In the genomic region with DNA sequence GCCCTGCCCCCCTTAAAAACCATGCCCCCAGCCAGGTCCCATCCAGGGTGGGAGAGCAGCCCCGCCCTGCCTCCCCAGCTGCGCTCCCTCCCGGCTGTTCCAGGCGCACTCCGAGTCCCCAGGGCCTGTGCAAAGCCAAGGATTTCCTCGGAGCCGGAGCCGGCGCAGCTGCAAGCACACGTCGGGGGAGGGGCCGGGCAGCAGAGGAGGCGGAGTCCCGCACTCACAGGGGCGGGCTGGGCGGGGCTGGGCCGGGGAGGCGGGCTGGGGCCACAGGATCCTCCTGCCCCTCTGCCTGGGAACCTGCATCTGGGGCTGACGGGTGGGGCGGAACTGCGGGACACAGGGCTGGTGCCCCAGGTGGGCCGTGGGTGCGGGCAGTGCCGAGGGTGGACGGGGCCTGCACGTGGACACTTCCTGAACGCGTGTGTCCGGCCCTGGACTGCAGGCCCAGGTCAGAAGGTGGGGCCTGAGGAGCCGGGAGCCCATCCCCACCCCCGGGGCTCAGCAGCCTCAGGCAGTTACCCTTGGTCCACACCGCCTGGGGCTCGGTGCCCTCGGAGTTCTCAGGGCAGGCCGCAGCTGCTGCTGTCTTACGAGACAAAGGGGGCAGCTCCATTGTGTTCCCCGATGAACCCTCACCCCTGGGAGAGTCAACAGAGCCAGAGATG, we compare ENCODE assay signal across 1 cellular context.
A peak's percentile ranks its signal among the peaks of the same experiment; 100 is the strongest.
TF ChIP-seq lines count a peak whose summit lies in the region.

No MANE protein-coding gene starts in this region.

TF ChIP-seq in K562, 482 proteins besides CTCF, POLR2A, EP300 and RAD21:
- TF ChIP-seq, protein P1, sequence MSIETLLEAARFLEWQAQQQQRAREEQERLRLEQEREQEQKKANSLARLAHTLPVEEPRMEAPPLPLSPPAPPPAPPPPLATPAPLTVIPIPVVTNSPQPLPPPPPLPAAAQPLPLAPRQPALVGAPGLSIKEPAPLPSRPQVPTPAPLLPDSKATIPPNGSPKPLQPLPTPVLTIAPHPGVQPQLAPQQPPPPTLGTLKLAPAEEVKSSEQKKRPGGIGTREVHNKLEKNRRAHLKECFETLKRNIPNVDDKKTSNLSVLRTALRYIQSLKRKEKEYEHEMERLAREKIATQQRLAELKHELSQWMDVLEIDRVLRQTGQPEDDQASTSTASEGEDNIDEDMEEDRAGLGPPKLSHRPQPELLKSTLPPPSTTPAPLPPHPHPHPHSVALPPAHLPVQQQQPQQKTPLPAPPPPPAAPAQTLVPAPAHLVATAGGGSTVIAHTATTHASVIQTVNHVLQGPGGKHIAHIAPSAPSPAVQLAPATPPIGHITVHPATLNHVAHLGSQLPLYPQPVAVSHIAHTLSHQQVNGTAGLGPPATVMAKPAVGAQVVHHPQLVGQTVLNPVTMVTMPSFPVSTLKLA (conservative IDR thresholded peaks at IDR 0.05): 0 out of 4 replicates have a peak, but pooled peaks of 1 of the 2 experiments have one; percentile 35
- TF ChIP-seq XRCC3 (IDR thresholded peaks at IDR 0.05) (no peak), NRF1 (conservative IDR thresholded peaks at IDR 0.05 in 1 of 2, IDR thresholded peaks at IDR 0.05 in 1 of 2) (peak; percentile 82 to 84), MAZ (CRISPR knock-in tag; conservative IDR thresholded peaks at IDR 0.05 in 1 of 2, IDR thresholded peaks at IDR 0.05 in 1 of 2) (0 out of 4 replicates have a peak, but pooled peaks of 1 of the 2 experiments have one; percentile 16), SETDB1 (IDR thresholded peaks at IDR 0.05; ENCODE audit: low read length) (no peak), TGIF2 (CRISPR knock-in tag; IDR thresholded peaks at IDR 0.05) (no peak), NR4A1 (CRISPR knock-in tag; IDR thresholded peaks at IDR 0.05) (no peak), NR4A1 (tag; IDR thresholded peaks at IDR 0.05) (no peak), NONO (IDR thresholded peaks at IDR 0.05; ENCODE audit: low read depth in 2 of 2, low read length in 1 of 2) (no peak)
- TF ChIP-seq, protein P2, sequence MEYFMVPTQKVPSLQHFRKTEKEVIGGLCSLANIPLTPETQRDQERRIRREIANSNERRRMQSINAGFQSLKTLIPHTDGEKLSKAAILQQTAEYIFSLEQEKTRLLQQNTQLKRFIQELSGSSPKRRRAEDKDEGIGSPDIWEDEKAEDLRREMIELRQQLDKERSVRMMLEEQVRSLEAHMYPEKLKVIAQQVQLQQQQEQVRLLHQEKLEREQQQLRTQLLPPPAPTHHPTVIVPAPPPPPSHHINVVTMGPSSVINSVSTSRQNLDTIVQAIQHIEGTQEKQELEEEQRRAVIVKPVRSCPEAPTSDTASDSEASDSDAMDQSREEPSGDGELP (CRISPR knock-in tag; IDR thresholded peaks at IDR 0.05; ENCODE audit: borderline replicate concordance): peak; percentile 65
- TF ChIP-seq, protein P3, sequence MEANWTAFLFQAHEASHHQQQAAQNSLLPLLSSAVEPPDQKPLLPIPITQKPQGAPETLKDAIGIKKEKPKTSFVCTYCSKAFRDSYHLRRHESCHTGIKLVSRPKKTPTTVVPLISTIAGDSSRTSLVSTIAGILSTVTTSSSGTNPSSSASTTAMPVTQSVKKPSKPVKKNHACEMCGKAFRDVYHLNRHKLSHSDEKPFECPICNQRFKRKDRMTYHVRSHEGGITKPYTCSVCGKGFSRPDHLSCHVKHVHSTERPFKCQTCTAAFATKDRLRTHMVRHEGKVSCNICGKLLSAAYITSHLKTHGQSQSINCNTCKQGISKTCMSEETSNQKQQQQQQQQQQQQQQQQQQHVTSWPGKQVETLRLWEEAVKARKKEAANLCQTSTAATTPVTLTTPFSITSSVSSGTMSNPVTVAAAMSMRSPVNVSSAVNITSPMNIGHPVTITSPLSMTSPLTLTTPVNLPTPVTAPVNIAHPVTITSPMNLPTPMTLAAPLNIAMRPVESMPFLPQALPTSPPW (CRISPR knock-in tag; IDR thresholded peaks at IDR 0.05): peak; percentile 35; the same call in 1 of the 2 replicates
- TF ChIP-seq, protein P4, sequence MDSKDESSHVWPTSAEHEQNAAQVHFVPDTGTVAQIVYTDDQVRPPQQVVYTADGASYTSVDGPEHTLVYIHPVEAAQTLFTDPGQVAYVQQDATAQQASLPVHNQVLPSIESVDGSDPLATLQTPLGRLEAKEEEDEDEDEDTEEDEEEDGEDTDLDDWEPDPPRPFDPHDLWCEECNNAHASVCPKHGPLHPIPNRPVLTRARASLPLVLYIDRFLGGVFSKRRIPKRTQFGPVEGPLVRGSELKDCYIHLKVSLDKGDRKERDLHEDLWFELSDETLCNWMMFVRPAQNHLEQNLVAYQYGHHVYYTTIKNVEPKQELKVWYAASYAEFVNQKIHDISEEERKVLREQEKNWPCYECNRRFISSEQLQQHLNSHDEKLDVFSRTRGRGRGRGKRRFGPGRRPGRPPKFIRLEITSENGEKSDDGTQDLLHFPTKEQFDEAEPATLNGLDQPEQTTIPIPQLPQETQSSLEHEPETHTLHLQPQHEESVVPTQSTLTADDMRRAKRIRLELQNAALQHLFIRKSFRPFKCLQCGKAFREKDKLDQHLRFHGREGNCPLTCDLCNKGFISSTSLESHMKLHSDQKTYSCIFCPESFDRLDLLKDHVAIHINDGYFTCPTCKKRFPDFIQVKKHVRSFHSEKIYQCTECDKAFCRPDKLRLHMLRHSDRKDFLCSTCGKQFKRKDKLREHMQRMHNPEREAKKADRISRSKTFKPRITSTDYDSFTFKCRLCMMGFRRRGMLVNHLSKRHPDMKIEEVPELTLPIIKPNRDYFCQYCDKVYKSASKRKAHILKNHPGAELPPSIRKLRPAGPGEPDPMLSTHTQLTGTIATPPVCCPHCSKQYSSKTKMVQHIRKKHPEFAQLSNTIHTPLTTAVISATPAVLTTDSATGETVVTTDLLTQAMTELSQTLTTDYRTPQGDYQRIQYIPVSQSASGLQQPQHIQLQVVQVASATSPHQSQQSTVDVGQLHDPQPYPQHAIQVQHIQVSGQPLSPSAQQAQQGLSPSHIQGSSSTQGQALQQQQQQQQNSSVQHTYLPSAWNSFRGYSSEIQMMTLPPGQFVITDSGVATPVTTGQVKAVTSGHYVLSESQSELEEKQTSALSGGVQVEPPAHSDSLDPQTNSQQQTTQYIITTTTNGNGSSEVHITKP (IDR thresholded peaks at IDR 0.05; ENCODE audit: partially characterized antibody): peak; percentile 34
